In genomic region chr12:54251667-54252284, GRCh38 we compare ENCODE assay signal across 8 cellular contexts. TPM values are rescaled to one million over a fixed set of nuclear protein-coding genes. Genes with fewer than 3 reads are reported as not detected.
DNase-seq lines count a peak whose midpoint lies in the region; ATAC-seq, FAIRE-seq and TF ChIP-seq lines count a peak whose summit lies in the region.

No MANE protein-coding gene starts in this region.

- H3K4me1 Mint-ChIP-seq in type B pancreatic cell (ENCODE audit: unreplicated experiment) = peaks cover 8% of the 10 kb centered on the region

- H3K36me3 Mint-ChIP-seq in type B pancreatic cell = peaks cover 35% of the 10 kb centered on the region

- peak; percentile 95 for FAIRE-seq in A204.1 (lab: Jason Lieb, UNC)

- intact Hi-C loops in ascending aorta (cut with DNase I) = loop anchor here (2.0 to 10.0 kb wide), 2 partner anchors 73 to 113 kb away; partner anchors contain the start of genes COPZ1 and GPR84

- H3K27ac Mint-ChIP-seq in type B pancreatic cell = no peak overlapping the region

- TF ChIP-seq CTCF in ascending aorta (IDR thresholded peaks at IDR 0.05) (peak; percentile 29 to 51 (median 43)), type B pancreatic cell (conservative IDR thresholded peaks at IDR 0.05) (peak; percentile 81)

- no peaks in the 10 kb centered on the region for H3K9me3 Mint-ChIP-seq in type B pancreatic cell

- H3K27me3 ChIP-seq in ascending aorta = no peaks in the 10 kb centered on the region

- no peak overlapping the region for H3K4me3 Mint-ChIP-seq in type B pancreatic cell

- no peaks in the 10 kb centered on the region for H3K9me3 ChIP-seq in ascending aorta

- H3K36me3 ChIP-seq in ascending aorta = peaks cover 21 to 43% of the 10 kb centered on the region in 2 donors

- peaks cover 0 to 2% of the 10 kb centered on the region in 2 donors for H3K4me1 ChIP-seq in ascending aorta

- no peak overlapping the region for H3K27ac ChIP-seq in ascending aorta

- peak; percentile 65 for DNase-seq in EH (ENCODE audit: low read depth)
- peak; percentile 36 for DNase-seq in NCI-H1694 (lab: John Stamatoyannopoulos, UW)
- DNase-seq in ascending aorta (ENCODE audit: low spot score in 2 of 2) = no peak
- DNase-seq in iris pigment epithelial cell (ENCODE audit: low read depth) = peak; percentile 53
- no peak for DNase-seq in type B pancreatic cell (ENCODE audit: extremely low spot score, unreplicated experiment)
- no peak for DNase-seq in activated CD4-positive, alpha-beta T cell treated with anti-CD3 and anti-CD28 coated beads, Interleukin-2, amount 50 U/mL, for 48 hours

- ATAC-seq in GM19452 (IDR thresholded peaks at IDR 0.05; ENCODE audit: unreplicated experiment) = no peak

- no peaks in the 10 kb centered on the region for H3K27me3 Mint-ChIP-seq in type B pancreatic cell

- H3K4me3 ChIP-seq in ascending aorta = no peak overlapping the region

RNA-seq across cellular contexts. Expression of gene CBX5, which starts 28.1 kb away (rescaled TPM):
- total RNA-seq in ascending aorta = 19.4 TPM
- 87.8 and 227 TPM in 2 replicates for total RNA-seq in type B pancreatic cell (ENCODE audit: low replicate concordance)

RNA-seq across cellular contexts. Expression of gene HNRNPA1, which starts 28.8 kb away (rescaled TPM):
- total RNA-seq in ascending aorta (292 TPM), type B pancreatic cell (ENCODE audit: low replicate concordance) (1,366 and 2,469 TPM in 2 replicates)

RNA-seq across cellular contexts. Expression of gene NFE2, which starts 49.0 kb away (rescaled TPM):
- total RNA-seq in ascending aorta (not detected), type B pancreatic cell (ENCODE audit: low replicate concordance) (0.24 and 0.65 TPM in 2 replicates)

Comparison
In these comparisons a context has a peak if more than half of its experiments do, and no peak if none do; other contexts are left out.
1. DNase-seq: peak in EH (single experiment), NCI-H1694 (single experiment) and iris pigment epithelial cell (single experiment); none in ascending aorta (0 of 2), type B pancreatic cell (single experiment) and activated CD4-positive, alpha-beta T cell treated with anti-CD3 and anti-CD28 coated beads, Interleukin-2, amount 50 U/mL, for 48 hours (0 of 2).